In the genomic region with DNA sequence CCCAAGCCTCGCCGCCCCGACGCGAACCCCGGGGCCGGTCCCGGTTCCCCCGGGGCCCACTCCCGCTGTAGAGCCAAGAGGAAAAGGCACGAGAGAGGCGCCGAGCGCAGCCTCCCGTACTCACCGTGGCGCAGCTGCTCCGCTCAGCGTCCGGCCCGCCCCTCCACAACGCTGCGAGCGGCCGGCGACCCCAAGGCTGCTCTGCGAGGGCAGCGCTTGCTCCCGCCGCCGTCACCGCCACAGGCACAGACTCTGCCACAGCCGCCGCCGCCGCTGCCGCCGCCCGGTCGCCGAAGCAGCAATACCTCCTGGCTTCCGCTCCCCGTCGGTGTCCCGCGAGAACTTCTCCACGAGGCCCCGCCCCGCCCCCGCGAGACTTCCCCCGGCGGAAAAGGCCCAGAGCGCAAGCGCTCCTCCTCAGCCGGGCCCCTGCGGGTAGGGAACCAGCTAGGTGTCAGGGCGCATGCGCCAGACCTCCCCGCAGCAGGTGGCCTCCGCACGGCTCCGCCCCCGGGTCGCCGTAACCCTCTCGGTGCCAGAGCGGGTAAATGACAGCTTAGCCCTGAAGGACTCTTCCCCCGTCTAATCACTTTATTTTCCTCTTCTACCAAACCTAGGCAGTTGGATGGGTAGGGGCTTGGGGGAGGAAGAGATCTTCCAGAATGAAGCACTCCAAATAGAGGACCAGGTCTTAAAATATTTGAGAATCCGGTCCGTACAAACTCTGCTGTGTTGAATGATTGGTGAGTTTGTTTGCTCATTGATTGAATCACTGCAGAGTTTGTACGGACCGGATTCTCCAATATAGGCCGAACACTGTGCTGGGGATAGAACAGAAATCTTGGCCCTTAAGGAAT, we compare ENCODE assay signal across 1 cellular context.
TF ChIP-seq lines count a peak whose summit lies in the region.

A gene (minus strand): TSS at position 314 of the 857 bp plus-strand sequence. CDS start 12,050 bp downstream, outside the sequence.

TF ChIP-seq in GM12878, 131 proteins besides CTCF, POLR2A, EP300 and RAD21 (continued from another document and continues in another):
- TF ChIP-seq, protein P1, sequence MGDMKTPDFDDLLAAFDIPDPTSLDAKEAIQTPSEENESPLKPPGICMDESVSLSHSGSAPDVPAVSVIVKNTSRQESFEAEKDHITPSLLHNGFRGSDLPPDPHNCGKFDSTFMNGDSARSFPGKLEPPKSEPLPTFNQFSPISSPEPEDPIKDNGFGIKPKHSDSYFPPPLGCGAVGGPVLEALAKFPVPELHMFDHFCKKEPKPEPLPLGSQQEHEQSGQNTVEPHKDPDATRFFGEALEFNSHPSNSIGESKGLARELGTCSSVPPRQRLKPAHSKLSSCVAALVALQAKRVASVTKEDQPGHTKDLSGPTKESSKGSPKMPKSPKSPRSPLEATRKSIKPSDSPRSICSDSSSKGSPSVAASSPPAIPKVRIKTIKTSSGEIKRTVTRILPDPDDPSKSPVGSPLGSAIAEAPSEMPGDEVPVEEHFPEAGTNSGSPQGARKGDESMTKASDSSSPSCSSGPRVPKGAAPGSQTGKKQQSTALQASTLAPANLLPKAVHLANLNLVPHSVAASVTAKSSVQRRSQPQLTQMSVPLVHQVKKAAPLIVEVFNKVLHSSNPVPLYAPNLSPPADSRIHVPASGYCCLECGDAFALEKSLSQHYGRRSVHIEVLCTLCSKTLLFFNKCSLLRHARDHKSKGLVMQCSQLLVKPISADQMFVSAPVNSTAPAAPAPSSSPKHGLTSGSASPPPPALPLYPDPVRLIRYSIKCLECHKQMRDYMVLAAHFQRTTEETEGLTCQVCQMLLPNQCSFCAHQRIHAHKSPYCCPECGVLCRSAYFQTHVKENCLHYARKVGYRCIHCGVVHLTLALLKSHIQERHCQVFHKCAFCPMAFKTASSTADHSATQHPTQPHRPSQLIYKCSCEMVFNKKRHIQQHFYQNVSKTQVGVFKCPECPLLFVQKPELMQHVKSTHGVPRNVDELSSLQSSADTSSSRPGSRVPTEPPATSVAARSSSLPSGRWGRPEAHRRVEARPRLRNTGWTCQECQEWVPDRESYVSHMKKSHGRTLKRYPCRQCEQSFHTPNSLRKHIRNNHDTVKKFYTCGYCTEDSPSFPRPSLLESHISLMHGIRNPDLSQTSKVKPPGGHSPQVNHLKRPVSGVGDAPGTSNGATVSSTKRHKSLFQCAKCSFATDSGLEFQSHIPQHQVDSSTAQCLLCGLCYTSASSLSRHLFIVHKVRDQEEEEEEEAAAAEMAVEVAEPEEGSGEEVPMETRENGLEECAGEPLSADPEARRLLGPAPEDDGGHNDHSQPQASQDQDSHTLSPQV (IDR thresholded peaks at IDR 0.05) = no peak
- TF ChIP-seq HDAC6 (IDR thresholded peaks at IDR 0.05; ENCODE audit: unreplicated experiment) (no peak), TAF1 (IDR thresholded peaks at IDR 0.05; ENCODE audit: borderline replicate concordance, low read depth, low read length) (peak; percentile 89), MYC (IDR thresholded peaks at IDR 0.05; ENCODE audit: insufficient read depth, insufficient read length, insufficient replicate concordance, low read length, severe bottlenecking) (no peak), STAT1 (conservative IDR thresholded peaks at IDR 0.05) (no peak), RCOR1 (conservative IDR thresholded peaks at IDR 0.05; ENCODE audit: low read depth, low read length) (no peak), SUPT20H (IDR thresholded peaks at IDR 0.05; ENCODE audit: borderline replicate concordance, control insufficient read depth, low read depth, low read length) (no peak), IKZF1 (conservative IDR thresholded peaks at IDR 0.05) (peak; percentile 78), GABPA (IDR thresholded peaks at IDR 0.05; ENCODE audit: low read depth) (no peak), RB1 (IDR thresholded peaks at IDR 0.05; ENCODE audit: borderline replicate concordance) (peak; percentile 33; the same call in 1 of the 2 replicates), SMC3 (IDR thresholded peaks at IDR 0.05; ENCODE audit: borderline replicate concordance, low read length) (no peak), BCL11A (IDR thresholded peaks at IDR 0.05; ENCODE audit: low read depth, low read length) (no peak), SRF (IDR thresholded peaks at IDR 0.05; ENCODE audit: low read depth in 2 of 2, low read length in 2 of 2) (peak; percentile 69 to 91), BRCA1 (IDR thresholded peaks at IDR 0.05; ENCODE audit: low read depth, low read length) (peak; percentile 82), YY1 (IDR thresholded peaks at IDR 0.05; ENCODE audit: low read depth, low read length) (peak; percentile 49; the same call in 1 of the 2 replicates), SP1 (IDR thresholded peaks at IDR 0.05; ENCODE audit: low read depth, low read length) (peak; percentile 80), SPI1 (IDR thresholded peaks at IDR 0.05; ENCODE audit: borderline replicate concordance, insufficient read depth, low read depth, low read length) (no peak; the same call in 1 of the 2 replicates), ZNF384 (IDR thresholded peaks at IDR 0.05; ENCODE audit: borderline replicate concordance, low read depth, low read length) (no peak), FOS (IDR thresholded peaks at IDR 0.05; ENCODE audit: borderline replicate concordance, extremely low read depth, insufficient read length) (no peak), NFXL1 (IDR thresholded peaks at IDR 0.05; ENCODE audit: borderline replicate concordance) (no peak), ZNF622 (IDR thresholded peaks at IDR 0.05) (no peak), HCFC1 (IDR thresholded peaks at IDR 0.05; ENCODE audit: low read length) (peak; percentile 42; the same call in 1 of the 2 replicates), KAT2A (conservative IDR thresholded peaks at IDR 0.05; ENCODE audit: control insufficient read depth, low read depth, low read length) (no peak), RUNX3 (IDR thresholded peaks at IDR 0.05; ENCODE audit: low read length) (no peak), MTA2 (IDR thresholded peaks at IDR 0.05; ENCODE audit: low read depth) (no peak; the same call in 1 of the 2 replicates), POU2F2 (IDR thresholded peaks at IDR 0.05; ENCODE audit: borderline replicate concordance, low read depth, low read length) (0 out of 3 replicates have a peak, but pooled peaks have one; percentile 60), MXI1 (IDR thresholded peaks at IDR 0.05; ENCODE audit: low read depth, low read length) (peak; percentile 63), ZSCAN29 (IDR thresholded peaks at IDR 0.05) (no peak)
- TF ChIP-seq, protein P2, sequence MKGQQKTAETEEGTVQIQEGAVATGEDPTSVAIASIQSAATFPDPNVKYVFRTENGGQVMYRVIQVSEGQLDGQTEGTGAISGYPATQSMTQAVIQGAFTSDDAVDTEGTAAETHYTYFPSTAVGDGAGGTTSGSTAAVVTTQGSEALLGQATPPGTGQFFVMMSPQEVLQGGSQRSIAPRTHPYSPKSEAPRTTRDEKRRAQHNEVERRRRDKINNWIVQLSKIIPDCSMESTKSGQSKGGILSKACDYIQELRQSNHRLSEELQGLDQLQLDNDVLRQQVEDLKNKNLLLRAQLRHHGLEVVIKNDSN (IDR thresholded peaks at IDR 0.05; ENCODE audit: borderline replicate concordance, extremely low read length, insufficient read depth, low read depth, low read length) = peak; percentile 66
- TF ChIP-seq, protein P3, sequence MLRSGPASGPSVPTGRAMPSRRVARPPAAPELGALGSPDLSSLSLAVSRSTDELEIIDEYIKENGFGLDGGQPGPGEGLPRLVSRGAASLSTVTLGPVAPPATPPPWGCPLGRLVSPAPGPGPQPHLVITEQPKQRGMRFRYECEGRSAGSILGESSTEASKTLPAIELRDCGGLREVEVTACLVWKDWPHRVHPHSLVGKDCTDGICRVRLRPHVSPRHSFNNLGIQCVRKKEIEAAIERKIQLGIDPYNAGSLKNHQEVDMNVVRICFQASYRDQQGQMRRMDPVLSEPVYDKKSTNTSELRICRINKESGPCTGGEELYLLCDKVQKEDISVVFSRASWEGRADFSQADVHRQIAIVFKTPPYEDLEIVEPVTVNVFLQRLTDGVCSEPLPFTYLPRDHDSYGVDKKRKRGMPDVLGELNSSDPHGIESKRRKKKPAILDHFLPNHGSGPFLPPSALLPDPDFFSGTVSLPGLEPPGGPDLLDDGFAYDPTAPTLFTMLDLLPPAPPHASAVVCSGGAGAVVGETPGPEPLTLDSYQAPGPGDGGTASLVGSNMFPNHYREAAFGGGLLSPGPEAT (IDR thresholded peaks at IDR 0.05; ENCODE audit: low read depth) = peak; percentile 78
- TF ChIP-seq, protein P4, sequence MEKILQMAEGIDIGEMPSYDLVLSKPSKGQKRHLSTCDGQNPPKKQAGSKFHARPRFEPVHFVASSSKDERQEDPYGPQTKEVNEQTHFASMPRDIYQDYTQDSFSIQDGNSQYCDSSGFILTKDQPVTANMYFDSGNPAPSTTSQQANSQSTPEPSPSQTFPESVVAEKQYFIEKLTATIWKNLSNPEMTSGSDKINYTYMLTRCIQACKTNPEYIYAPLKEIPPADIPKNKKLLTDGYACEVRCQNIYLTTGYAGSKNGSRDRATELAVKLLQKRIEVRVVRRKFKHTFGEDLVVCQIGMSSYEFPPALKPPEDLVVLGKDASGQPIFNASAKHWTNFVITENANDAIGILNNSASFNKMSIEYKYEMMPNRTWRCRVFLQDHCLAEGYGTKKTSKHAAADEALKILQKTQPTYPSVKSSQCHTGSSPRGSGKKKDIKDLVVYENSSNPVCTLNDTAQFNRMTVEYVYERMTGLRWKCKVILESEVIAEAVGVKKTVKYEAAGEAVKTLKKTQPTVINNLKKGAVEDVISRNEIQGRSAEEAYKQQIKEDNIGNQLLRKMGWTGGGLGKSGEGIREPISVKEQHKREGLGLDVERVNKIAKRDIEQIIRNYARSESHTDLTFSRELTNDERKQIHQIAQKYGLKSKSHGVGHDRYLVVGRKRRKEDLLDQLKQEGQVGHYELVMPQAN (conservative IDR thresholded peaks at IDR 0.05) = peak; percentile 78
- TF ChIP-seq, protein P5, sequence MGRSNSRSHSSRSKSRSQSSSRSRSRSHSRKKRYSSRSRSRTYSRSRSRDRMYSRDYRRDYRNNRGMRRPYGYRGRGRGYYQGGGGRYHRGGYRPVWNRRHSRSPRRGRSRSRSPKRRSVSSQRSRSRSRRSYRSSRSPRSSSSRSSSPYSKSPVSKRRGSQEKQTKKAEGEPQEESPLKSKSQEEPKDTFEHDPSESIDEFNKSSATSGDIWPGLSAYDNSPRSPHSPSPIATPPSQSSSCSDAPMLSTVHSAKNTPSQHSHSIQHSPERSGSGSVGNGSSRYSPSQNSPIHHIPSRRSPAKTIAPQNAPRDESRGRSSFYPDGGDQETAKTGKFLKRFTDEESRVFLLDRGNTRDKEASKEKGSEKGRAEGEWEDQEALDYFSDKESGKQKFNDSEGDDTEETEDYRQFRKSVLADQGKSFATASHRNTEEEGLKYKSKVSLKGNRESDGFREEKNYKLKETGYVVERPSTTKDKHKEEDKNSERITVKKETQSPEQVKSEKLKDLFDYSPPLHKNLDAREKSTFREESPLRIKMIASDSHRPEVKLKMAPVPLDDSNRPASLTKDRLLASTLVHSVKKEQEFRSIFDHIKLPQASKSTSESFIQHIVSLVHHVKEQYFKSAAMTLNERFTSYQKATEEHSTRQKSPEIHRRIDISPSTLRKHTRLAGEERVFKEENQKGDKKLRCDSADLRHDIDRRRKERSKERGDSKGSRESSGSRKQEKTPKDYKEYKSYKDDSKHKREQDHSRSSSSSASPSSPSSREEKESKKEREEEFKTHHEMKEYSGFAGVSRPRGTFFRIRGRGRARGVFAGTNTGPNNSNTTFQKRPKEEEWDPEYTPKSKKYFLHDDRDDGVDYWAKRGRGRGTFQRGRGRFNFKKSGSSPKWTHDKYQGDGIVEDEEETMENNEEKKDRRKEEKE (IDR thresholded peaks at IDR 0.05) = no peak
- TF ChIP-seq, protein P6, sequence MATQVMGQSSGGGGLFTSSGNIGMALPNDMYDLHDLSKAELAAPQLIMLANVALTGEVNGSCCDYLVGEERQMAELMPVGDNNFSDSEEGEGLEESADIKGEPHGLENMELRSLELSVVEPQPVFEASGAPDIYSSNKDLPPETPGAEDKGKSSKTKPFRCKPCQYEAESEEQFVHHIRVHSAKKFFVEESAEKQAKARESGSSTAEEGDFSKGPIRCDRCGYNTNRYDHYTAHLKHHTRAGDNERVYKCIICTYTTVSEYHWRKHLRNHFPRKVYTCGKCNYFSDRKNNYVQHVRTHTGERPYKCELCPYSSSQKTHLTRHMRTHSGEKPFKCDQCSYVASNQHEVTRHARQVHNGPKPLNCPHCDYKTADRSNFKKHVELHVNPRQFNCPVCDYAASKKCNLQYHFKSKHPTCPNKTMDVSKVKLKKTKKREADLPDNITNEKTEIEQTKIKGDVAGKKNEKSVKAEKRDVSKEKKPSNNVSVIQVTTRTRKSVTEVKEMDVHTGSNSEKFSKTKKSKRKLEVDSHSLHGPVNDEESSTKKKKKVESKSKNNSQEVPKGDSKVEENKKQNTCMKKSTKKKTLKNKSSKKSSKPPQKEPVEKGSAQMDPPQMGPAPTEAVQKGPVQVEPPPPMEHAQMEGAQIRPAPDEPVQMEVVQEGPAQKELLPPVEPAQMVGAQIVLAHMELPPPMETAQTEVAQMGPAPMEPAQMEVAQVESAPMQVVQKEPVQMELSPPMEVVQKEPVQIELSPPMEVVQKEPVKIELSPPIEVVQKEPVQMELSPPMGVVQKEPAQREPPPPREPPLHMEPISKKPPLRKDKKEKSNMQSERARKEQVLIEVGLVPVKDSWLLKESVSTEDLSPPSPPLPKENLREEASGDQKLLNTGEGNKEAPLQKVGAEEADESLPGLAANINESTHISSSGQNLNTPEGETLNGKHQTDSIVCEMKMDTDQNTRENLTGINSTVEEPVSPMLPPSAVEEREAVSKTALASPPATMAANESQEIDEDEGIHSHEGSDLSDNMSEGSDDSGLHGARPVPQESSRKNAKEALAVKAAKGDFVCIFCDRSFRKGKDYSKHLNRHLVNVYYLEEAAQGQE (IDR thresholded peaks at IDR 0.05; ENCODE audit: low read depth, low read length) = no peak
- TF ChIP-seq, protein P7, sequence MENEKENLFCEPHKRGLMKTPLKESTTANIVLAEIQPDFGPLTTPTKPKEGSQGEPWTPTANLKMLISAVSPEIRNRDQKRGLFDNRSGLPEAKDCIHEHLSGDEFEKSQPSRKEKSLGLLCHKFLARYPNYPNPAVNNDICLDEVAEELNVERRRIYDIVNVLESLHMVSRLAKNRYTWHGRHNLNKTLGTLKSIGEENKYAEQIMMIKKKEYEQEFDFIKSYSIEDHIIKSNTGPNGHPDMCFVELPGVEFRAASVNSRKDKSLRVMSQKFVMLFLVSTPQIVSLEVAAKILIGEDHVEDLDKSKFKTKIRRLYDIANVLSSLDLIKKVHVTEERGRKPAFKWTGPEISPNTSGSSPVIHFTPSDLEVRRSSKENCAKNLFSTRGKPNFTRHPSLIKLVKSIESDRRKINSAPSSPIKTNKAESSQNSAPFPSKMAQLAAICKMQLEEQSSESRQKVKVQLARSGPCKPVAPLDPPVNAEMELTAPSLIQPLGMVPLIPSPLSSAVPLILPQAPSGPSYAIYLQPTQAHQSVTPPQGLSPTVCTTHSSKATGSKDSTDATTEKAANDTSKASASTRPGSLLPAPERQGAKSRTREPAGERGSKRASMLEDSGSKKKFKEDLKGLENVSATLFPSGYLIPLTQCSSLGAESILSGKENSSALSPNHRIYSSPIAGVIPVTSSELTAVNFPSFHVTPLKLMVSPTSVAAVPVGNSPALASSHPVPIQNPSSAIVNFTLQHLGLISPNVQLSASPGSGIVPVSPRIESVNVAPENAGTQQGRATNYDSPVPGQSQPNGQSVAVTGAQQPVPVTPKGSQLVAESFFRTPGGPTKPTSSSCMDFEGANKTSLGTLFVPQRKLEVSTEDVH (IDR thresholded peaks at IDR 0.05; ENCODE audit: low read depth, partially characterized antibody) = no peak
- TF ChIP-seq, protein P8, sequence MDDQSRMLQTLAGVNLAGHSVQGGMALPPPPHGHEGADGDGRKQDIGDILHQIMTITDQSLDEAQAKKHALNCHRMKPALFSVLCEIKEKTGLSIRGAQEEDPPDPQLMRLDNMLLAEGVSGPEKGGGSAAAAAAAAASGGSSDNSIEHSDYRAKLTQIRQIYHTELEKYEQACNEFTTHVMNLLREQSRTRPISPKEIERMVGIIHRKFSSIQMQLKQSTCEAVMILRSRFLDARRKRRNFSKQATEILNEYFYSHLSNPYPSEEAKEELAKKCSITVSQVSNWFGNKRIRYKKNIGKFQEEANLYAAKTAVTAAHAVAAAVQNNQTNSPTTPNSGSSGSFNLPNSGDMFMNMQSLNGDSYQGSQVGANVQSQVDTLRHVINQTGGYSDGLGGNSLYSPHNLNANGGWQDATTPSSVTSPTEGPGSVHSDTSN (IDR thresholded peaks at IDR 0.05; ENCODE audit: insufficient replicate concordance, low read depth, low read length) = peak; percentile 39
